ENCODE assay signal across 8 cellular contexts in the genomic region with DNA sequence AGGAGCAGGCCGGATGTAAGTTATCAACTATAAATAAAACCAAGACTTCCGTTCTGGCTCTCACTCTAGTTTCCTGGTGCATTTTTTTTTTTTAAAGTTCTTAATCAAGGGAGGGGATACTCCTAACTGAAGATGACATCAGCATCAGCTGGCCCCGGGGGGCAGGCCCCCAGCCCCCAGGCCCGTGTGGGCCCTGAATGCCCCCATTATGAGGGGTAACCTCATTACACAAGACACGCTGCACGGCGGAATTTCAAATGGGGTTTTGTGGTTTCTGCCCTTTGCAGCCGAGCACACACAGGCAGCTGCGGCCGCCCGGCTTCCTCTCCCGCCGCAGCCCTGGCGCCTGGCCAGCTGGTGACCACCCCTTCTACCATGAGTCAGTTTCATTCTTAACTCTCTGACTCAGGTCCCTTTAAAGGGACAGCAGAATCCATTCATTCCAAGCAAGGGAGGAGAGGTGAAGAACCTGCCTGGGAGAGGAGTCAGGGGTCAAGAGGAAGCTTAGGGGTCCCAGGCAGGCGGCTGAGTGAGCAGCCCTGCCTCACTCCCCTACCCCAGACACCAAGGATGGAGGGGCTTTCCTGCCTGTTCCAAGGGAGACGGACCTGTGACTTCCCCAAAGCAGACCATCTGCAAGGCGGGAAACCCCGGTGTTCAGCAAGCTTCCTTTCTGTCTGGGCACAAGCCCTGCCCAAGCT. TPM values are rescaled to one million over a fixed set of nuclear protein-coding genes. Genes with fewer than 3 reads are reported as not detected.
A peak's percentile ranks its signal among the peaks of the same experiment; 100 is the strongest.
DNase-seq lines count a peak whose midpoint lies in the region; ATAC-seq and TF ChIP-seq lines count a peak whose summit lies in the region.

No MANE protein-coding gene starts in this region.

- peak; percentile 45 for ATAC-seq in HG03064 (IDR thresholded peaks at IDR 0.05; ENCODE audit: low read depth, unreplicated experiment)
- peak; percentile 51 to 73 for ATAC-seq in naive thymus-derived CD8-positive, alpha-beta T cell
- ATAC-seq in stimulated activated effector memory CD8-positive, alpha-beta T cell treated with anti-CD3 and anti-CD28 coated beads, Interleukin-12 subunit alpha, Interleukin-12 subunit beta, amount 100 ng/mL, for 72 hours: peak; percentile 85

- TF ChIP-seq CTCF in epithelial cell of proximal tubule (conservative IDR thresholded peaks at IDR 0.05; ENCODE audit: low read depth, low read length): no peak

- DNase-seq in NCI-H2029 (lab: John Stamatoyannopoulos, UW) (peak; percentile 41), NCI-H2029 treated with DMSO at 0.1 percent for 48 hours (lab: John Stamatoyannopoulos, UW) (no peak), NT2/D1 (ENCODE audit: low read depth, low spot score) (peak; percentile 65), epithelial cell of proximal tubule (ENCODE audit: low read depth) (peak; percentile 89)
- peak; percentile 71 for DNase-seq in activated CD8-positive, alpha-beta memory T cell treated with anti-CD3 and anti-CD28 coated beads, Interleukin-2, amount 50 U/mL, for 24 hours (ENCODE audit: extremely low read depth)
- peak; percentile 38 to 87 (median 68) for DNase-seq in naive thymus-derived CD8-positive, alpha-beta T cell
- DNase-seq in stimulated activated effector memory CD8-positive, alpha-beta T cell treated with anti-CD3 and anti-CD28 coated beads, Interleukin-12 subunit alpha, Interleukin-12 subunit beta, amount 100 ng/mL, for 72 hours (ENCODE audit: low spot score in 2 of 2): peak; percentile 87 to 94

- no peaks in the 10 kb centered on the region for H3K36me3 ChIP-seq in NT2/D1 (ENCODE audit: insufficient read depth, insufficient read length, low read length)

- peak overlapping the region; percentile 59 to 89 (median 80) for H3K4me3 Mint-ChIP-seq in naive thymus-derived CD8-positive, alpha-beta T cell
- H3K4me3 Mint-ChIP-seq in stimulated activated effector memory CD8-positive, alpha-beta T cell treated with anti-CD3 and anti-CD28 coated beads, Interleukin-12 subunit alpha, Interleukin-12 subunit beta, amount 100 ng/mL, for 72 hours: peak overlapping the region; percentile 62

- H3K36me3 Mint-ChIP-seq in naive thymus-derived CD8-positive, alpha-beta T cell: no peaks in the 10 kb centered on the region
- peaks cover 17% of the 10 kb centered on the region for H3K36me3 Mint-ChIP-seq in stimulated activated effector memory CD8-positive, alpha-beta T cell treated with anti-CD3 and anti-CD28 coated beads, Interleukin-12 subunit alpha, Interleukin-12 subunit beta, amount 100 ng/mL, for 72 hours

- H3K4me3 ChIP-seq in NT2/D1 (ENCODE audit: insufficient read length, low read depth): no peak overlapping the region
- H3K4me3 ChIP-seq in epithelial cell of proximal tubule (ENCODE audit: low read depth, low read length): no peak overlapping the region

- no peaks in the 10 kb centered on the region for H3K27me3 Mint-ChIP-seq in naive thymus-derived CD8-positive, alpha-beta T cell

- POLR2A ChIA-PET in naive thymus-derived CD8-positive, alpha-beta T cell (lab: Charles Lee): interaction anchor here (0.7 to 5.3 kb wide), 7 partner anchors 9 to 378 kb away, joined by 3 to 43 read pairs (median 3); a partner anchor contains a TSS

- H3K27me3 ChIP-seq in NT2/D1 (ENCODE audit: insufficient read depth, insufficient read length): no peaks in the 10 kb centered on the region

- peaks cover 26% of the 10 kb centered on the region for H3K4me1 ChIP-seq in NT2/D1 (ENCODE audit: insufficient read depth, insufficient read length)

- peak overlapping the region; percentile 60 to 97 (median 92) for H3K27ac Mint-ChIP-seq in naive thymus-derived CD8-positive, alpha-beta T cell
- peak overlapping the region; percentile 81 for H3K27ac Mint-ChIP-seq in stimulated activated effector memory CD8-positive, alpha-beta T cell treated with anti-CD3 and anti-CD28 coated beads, Interleukin-12 subunit alpha, Interleukin-12 subunit beta, amount 100 ng/mL, for 72 hours

- H3K9me3 ChIP-seq in NT2/D1 (ENCODE audit: insufficient read depth, low read length): no peaks in the 10 kb centered on the region

- peaks cover 32 to 70% (median 50%) of the 10 kb centered on the region in 4 donors for H3K4me1 Mint-ChIP-seq in naive thymus-derived CD8-positive, alpha-beta T cell
- H3K4me1 Mint-ChIP-seq in stimulated activated effector memory CD8-positive, alpha-beta T cell treated with anti-CD3 and anti-CD28 coated beads, Interleukin-12 subunit alpha, Interleukin-12 subunit beta, amount 100 ng/mL, for 72 hours: peaks cover 89% of the 10 kb centered on the region

- peaks cover 0 to 2% (median 0%) of the 10 kb centered on the region in 9 donors for H3K9me3 Mint-ChIP-seq in naive thymus-derived CD8-positive, alpha-beta T cell
- no peaks in the 10 kb centered on the region for H3K9me3 Mint-ChIP-seq in stimulated activated effector memory CD8-positive, alpha-beta T cell treated with anti-CD3 and anti-CD28 coated beads, Interleukin-12 subunit alpha, Interleukin-12 subunit beta, amount 100 ng/mL, for 72 hours

- peak overlapping the region; percentile 61 for H3K9ac ChIP-seq in NT2/D1 (ENCODE audit: insufficient read length, low read depth)

RNA-seq across cellular contexts. Expression of a gene that starts 3.4 kb away (rescaled TPM):
- total RNA-seq in epithelial cell of proximal tubule: 8.6 and 14.9 TPM in 2 replicates
- total RNA-seq in naive thymus-derived CD8-positive, alpha-beta T cell: not detected
- polyA plus RNA-seq in naive thymus-derived CD8-positive, alpha-beta T cell: not detected
